ENCODE assay signal across 15 cellular contexts in the genomic region with DNA sequence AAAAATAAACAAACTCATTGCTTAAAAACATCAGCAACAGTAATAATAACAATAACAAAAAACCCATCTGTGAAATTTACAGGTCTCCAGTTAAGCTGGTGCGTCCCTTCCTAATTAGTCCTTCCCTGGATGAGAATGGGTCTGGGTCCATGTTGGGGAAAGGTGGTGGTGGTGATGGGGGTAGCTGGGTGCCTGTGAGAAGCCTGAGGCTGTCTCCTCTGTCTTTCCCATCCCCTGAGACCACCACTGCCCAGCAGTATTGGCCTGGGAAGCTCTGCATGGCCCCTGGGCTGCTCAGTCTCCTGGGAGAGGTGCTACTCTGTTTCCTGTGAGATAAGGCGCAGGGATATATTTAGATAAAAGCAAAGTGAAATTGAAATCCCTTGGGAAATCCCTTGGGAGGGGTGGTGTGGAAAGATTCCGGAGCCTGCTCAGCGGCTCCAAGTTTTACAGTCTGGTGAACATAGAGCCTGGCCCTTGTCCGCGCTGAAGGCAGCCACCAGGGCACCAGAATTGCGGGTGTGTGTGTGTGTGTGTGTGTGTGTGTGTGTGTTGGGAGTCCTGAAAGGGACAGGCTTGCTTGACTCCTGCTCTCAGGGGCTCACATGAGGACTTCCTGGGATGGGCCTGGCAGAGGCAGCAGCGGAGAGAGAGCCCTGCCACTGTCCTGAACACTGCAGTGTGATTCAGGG.
DNase-seq lines count a peak whose midpoint lies in the region; ATAC-seq and TF ChIP-seq lines count a peak whose summit lies in the region.
"Had no signal": no experiment of that assay in that cellular context is flagged by ENCODE, and none has a peak within 500 bp of the region (broad histone marks: within the 10 kb centered on the region; RNA-seq: fewer than 3 reads in every experiment).

No MANE protein-coding gene starts in this region.

- H3K9me3 Mint-ChIP-seq in T-cell, result no peaks in the 10 kb centered on the region
- H3K9me3 Mint-ChIP-seq: activated naive CD8-positive, alpha-beta T cell treated with anti-CD3 and anti-CD28 coated beads, Interleukin-2, amount 10 ng/mL, durations not matched to agents 7 days and 5 days; CD4-positive, alpha-beta T cell had no signal

- no peaks in the 10 kb centered on the region for H3K36me3 ChIP-seq in SJCRH30
- no peaks in the 10 kb centered on the region for H3K36me3 ChIP-seq in right atrium auricular region
- no peaks in the 10 kb centered on the region for H3K36me3 ChIP-seq in gastrocnemius medialis
- H3K36me3 ChIP-seq: SJSA1, stomach had no signal

- H3K4me1 Mint-ChIP-seq in T-cell, result peaks cover 0 to 3% (median 0%) of the 10 kb centered on the region in 3 donors

- in situ Hi-C loops in gastrocnemius medialis (cut with MboI; ENCODE audit: low sequenced_read_pairs in 4 of 4), result no loop called here

- no peak for TF ChIP-seq CTCF in right atrium auricular region (IDR thresholded peaks at IDR 0.05)
- no peak for TF ChIP-seq CTCF in gastrocnemius medialis (IDR thresholded peaks at IDR 0.05 in 4 of 5, conservative IDR thresholded peaks at IDR 0.05 in 1 of 5)

- no peak overlapping the region for H3K4me3 Mint-ChIP-seq in T-cell
- H3K4me3 Mint-ChIP-seq: activated naive CD8-positive, alpha-beta T cell treated with anti-CD3 and anti-CD28 coated beads, Interleukin-2, amount 10 ng/mL, durations not matched to agents 7 days and 5 days; CD4-positive, alpha-beta T cell had no signal

- peaks cover 27 to 30% of the 10 kb centered on the region in 2 donors for H3K27me3 Mint-ChIP-seq in T-cell

- H3K27ac ChIP-seq in SJCRH30, result no peak overlapping the region
- H3K27ac ChIP-seq in right atrium auricular region, result no peak overlapping the region
- H3K27ac ChIP-seq in gastrocnemius medialis, result no peak overlapping the region
- H3K27ac ChIP-seq: SJSA1, stomach had no signal

- H3K27ac Mint-ChIP-seq in T-cell, result no peak overlapping the region
- H3K27ac Mint-ChIP-seq: activated naive CD8-positive, alpha-beta T cell treated with anti-CD3 and anti-CD28 coated beads, Interleukin-2, amount 10 ng/mL, durations not matched to agents 7 days and 5 days; CD4-positive, alpha-beta T cell had no signal

- no peak overlapping the region for H3K4me3 ChIP-seq in SJCRH30
- H3K4me3 ChIP-seq in right atrium auricular region, result no peak overlapping the region
- no peak overlapping the region for H3K4me3 ChIP-seq in gastrocnemius medialis
- H3K4me3 ChIP-seq: SJSA1, stomach had no signal

- CTCF ChIA-PET in T-cell (lab: Charles Lee), result no interaction called here

- 0 out of 2 replicates have a peak, but pooled peaks cover 4% of the 10 kb centered on the region for H3K27me3 ChIP-seq in SJCRH30
- no peaks in the 10 kb centered on the region for H3K27me3 ChIP-seq in right atrium auricular region
- peaks cover 0 to 3% (median 2%) of the 10 kb centered on the region in 3 donors for H3K27me3 ChIP-seq in gastrocnemius medialis
- H3K27me3 ChIP-seq: SJSA1 had no signal

- no peaks in the 10 kb centered on the region for H3K36me3 Mint-ChIP-seq in T-cell
- H3K36me3 Mint-ChIP-seq: activated naive CD8-positive, alpha-beta T cell treated with anti-CD3 and anti-CD28 coated beads, Interleukin-2, amount 10 ng/mL, durations not matched to agents 7 days and 5 days had no signal

- TF ChIP-seq POLR2A in gastrocnemius medialis (IDR thresholded peaks at IDR 0.05), result no peak

- POLR2A ChIA-PET in T-cell (lab: Charles Lee), result no interaction called here

- H3K4me1 ChIP-seq in SJCRH30, result peaks cover 15% of the 10 kb centered on the region
- H3K4me1 ChIP-seq in right atrium auricular region, result peaks cover 0 to 12% of the 10 kb centered on the region in 2 donors
- peaks cover 0 to 8% of the 10 kb centered on the region in 2 donors for H3K4me1 ChIP-seq in gastrocnemius medialis

- peak; percentile 38 to 82 for ATAC-seq in gastrocnemius medialis
- no peak for ATAC-seq in GM21737 (IDR thresholded peaks at IDR 0.05; ENCODE audit: unreplicated experiment)
- ATAC-seq in T-cell (replicated peaks in 1 of 4), result no peak

- peak; percentile 50 for DNase-seq in ELF-1 (ENCODE audit: low read depth, low spot score)
- DNase-seq in SJCRH30, result peak; percentile 45 to 68
- DNase-seq in right atrium auricular region (ENCODE audit: low spot score), result peak; percentile 47
- DNase-seq in gastrocnemius medialis, result no peak
- no peak for DNase-seq in NCI-H2107 treated with DMSO at 0.1 percent for 48 hours (lab: John Stamatoyannopoulos, UW; ENCODE audit: unreplicated experiment)
- DNase-seq in NCI-H2227 treated with DMSO at 0.1 percent for 48 hours (lab: John Stamatoyannopoulos, UW), result no peak
- DNase-seq in T-cell, result no peak
- DNase-seq: activated naive CD8-positive, alpha-beta T cell treated with anti-CD3 and anti-CD28 coated beads, Interleukin-2, amount 10 ng/mL, durations not matched to agents 7 days and 5 days; CD4-positive, alpha-beta T cell; MV-4-11; NCI-H748 treated with DMSO at 0.1 percent for 48 hours; retina; stomach had no signal

- H3K9me3 ChIP-seq in SJCRH30 (replicated peaks) (no peaks in the 10 kb centered on the region), right atrium auricular region (no peaks in the 10 kb centered on the region), gastrocnemius medialis (no peaks in the 10 kb centered on the region)
- H3K9me3 ChIP-seq: SJSA1, stomach had no signal

- intact Hi-C loops in gastrocnemius medialis (cut with DNase I; ENCODE audit: low total_unique reads), result no loop called here

Comparison
In these comparisons a context has a peak if more than half of its experiments do, and no peak if none do; other contexts are left out.
1. DNase-seq: peak in ELF-1 (single experiment), SJCRH30 (2 of 2) and right atrium auricular region (single experiment); none in gastrocnemius medialis (0 of 2), NCI-H2107 treated with DMSO at 0.1 percent for 48 hours (single experiment), NCI-H2227 treated with DMSO at 0.1 percent for 48 hours (single experiment) and T-cell (0 of 34).
2. ATAC-seq: peak in gastrocnemius medialis (2 of 2); none in GM21737 (single experiment) and T-cell (0 of 4).